In the genomic region with DNA sequence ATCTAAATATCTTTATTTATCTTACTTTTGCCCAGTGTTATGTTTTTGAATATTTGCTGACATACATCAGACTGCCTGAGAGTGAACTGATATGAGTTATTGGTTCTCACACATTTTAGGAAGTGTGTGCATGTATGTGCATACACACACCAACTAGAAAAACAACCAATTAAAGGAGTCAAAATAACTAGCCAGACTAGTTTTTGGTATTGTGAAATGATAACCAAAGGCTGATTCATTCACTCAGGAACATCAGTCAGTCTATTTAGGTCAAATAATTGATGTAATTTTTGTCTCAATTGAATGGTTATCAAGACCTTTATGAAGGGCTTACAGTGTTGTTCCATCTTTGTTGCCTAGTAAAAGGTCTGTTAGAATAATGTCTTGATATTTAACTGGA, we compare ENCODE assay signal across 9 cellular contexts.
"Had no signal": no experiment of that assay in that cellular context is flagged by ENCODE, and none has a peak within 500 bp of the region (broad histone marks: within the 10 kb centered on the region; RNA-seq: fewer than 3 reads in every experiment).

No MANE protein-coding gene starts in this region.

- H3K4me1 ChIP-seq: HAP-1 had no signal

- H2AFZ ChIP-seq: GM23248 had no signal

- H3K4me3 ChIP-seq: GM23248, HAP-1, K562 had no signal

- H3K9ac ChIP-seq: GM23248 had no signal

- H3K9me3 ChIP-seq: HAP-1 had no signal

- ATAC-seq: HCT116, K562 had no signal

- H3K27ac ChIP-seq: GM23248 had no signal

- FAIRE-seq: HTR-8/SVneo, K562 had no signal

- H3K36me3 ChIP-seq: HAP-1 had no signal

- DNase-seq: GM23248, GOT3, H7, HFFc6, IMR-90 had no signal
